Comparison of ENCODE assay signal across 10 cellular contexts in genomic region chr14:54450535-54450934, GRCh38. TPM values are rescaled to one million over a fixed set of nuclear protein-coding genes. Genes with fewer than 3 reads are reported as not detected.
A peak's percentile ranks its signal among the peaks of the same experiment; 100 is the strongest.
DNase-seq lines count a peak whose midpoint lies in the region; ATAC-seq and TF ChIP-seq lines count a peak whose summit lies in the region.
"Had no signal": no experiment of that assay in that cellular context is flagged by ENCODE, and none has a peak within 500 bp of the region (broad histone marks: within the 10 kb centered on the region; RNA-seq: fewer than 3 reads in every experiment).

No MANE protein-coding gene starts in this region.

- TF ChIP-seq POLR2A in NB4 (IDR thresholded peaks at IDR 0.05; ENCODE audit: extremely low read depth, insufficient read length), result no peak

- TF ChIP-seq CTCF in GM12865 (IDR thresholded peaks at IDR 0.05; ENCODE audit: insufficient read depth, low read depth, low read length, missing control alignments), result no peak
- no peak for TF ChIP-seq CTCF in NB4 (IDR thresholded peaks at IDR 0.05; ENCODE audit: low read depth, low read length)
- TF ChIP-seq CTCF in endothelial cell (IDR thresholded peaks at IDR 0.05; ENCODE audit: unreplicated experiment), result no peak

- no peaks in the 10 kb centered on the region for H3K9me3 Mint-ChIP-seq in endothelial cell (ENCODE audit: unreplicated experiment)

- peak; percentile 70 for DNase-seq in GM12865 (ENCODE audit: low read depth)
- peak; percentile 83 for DNase-seq in NB4 (ENCODE audit: low read depth)
- no peak for DNase-seq in left lobe of liver (ENCODE audit: low spot score)
- DNase-seq in endothelial cell (ENCODE audit: low spot score), result no peak
- no peak for DNase-seq in amygdala (lab: John Stamatoyannopoulos, UW)
- no peak for DNase-seq in NCI-H146 (lab: John Stamatoyannopoulos, UW)
- DNase-seq: effector CD4-positive, alpha-beta T cell; NCI-H1417 treated with DMSO at 0.1 percent for 48 hours had no signal

- ATAC-seq in GM21619 (IDR thresholded peaks at IDR 0.05; ENCODE audit: unreplicated experiment) (peak; percentile 83), left lobe of liver (peak; percentile 19), HG03342 (IDR thresholded peaks at IDR 0.05; ENCODE audit: unreplicated experiment) (no peak)

- H3K36me3 Mint-ChIP-seq in endothelial cell (ENCODE audit: low read depth, unreplicated experiment), result no peaks in the 10 kb centered on the region

- H3K4me3 ChIP-seq in GM12865 (ENCODE audit: low read depth, low read length) (no peak overlapping the region), NB4 (ENCODE audit: low read depth, low read length) (no peak overlapping the region)

- H3K4me1 Mint-ChIP-seq in endothelial cell (ENCODE audit: unreplicated experiment), result no peaks in the 10 kb centered on the region

- no peaks in the 10 kb centered on the region for H3K27me3 Mint-ChIP-seq in endothelial cell (ENCODE audit: unreplicated experiment)

- H3K4me3 Mint-ChIP-seq in endothelial cell (ENCODE audit: unreplicated experiment), result no peak overlapping the region

- H3K27ac Mint-ChIP-seq in endothelial cell (ENCODE audit: unreplicated experiment), result no peak overlapping the region

RNA-seq across cellular contexts. Expression of gene CNIH1, which starts 9.4 kb away (rescaled TPM):
- total RNA-seq in left lobe of liver (89.4 TPM), endothelial cell (ENCODE audit: unreplicated experiment) (87.8 TPM)

RNA-seq across cellular contexts. Expression of gene GMFB, which starts 38.2 kb away (rescaled TPM):
- total RNA-seq in left lobe of liver (13.0 TPM), endothelial cell (ENCODE audit: unreplicated experiment) (86.2 TPM)

RNA-seq across cellular contexts. Expression of gene CDKN3, which starts 53.7 kb away (rescaled TPM):
- total RNA-seq in left lobe of liver, result 0.58 TPM
- total RNA-seq in endothelial cell (ENCODE audit: unreplicated experiment), result 12.2 TPM

RNA-seq across cellular contexts. Expression of gene CGRRF1, which starts 59.2 kb away (rescaled TPM):
- 6.1 TPM for total RNA-seq in left lobe of liver
- total RNA-seq in endothelial cell (ENCODE audit: unreplicated experiment), result 31.1 TPM

Comparison
In these comparisons a context has a peak if more than half of its experiments do, and no peak if none do; other contexts are left out.
1. DNase-seq: peak in GM12865 (single experiment) and NB4 (single experiment); none in left lobe of liver (single experiment), endothelial cell (single experiment), amygdala (0 of 56) and NCI-H146 (single experiment).